8 cellular contexts compared by ENCODE assay signal in the genomic region with DNA sequence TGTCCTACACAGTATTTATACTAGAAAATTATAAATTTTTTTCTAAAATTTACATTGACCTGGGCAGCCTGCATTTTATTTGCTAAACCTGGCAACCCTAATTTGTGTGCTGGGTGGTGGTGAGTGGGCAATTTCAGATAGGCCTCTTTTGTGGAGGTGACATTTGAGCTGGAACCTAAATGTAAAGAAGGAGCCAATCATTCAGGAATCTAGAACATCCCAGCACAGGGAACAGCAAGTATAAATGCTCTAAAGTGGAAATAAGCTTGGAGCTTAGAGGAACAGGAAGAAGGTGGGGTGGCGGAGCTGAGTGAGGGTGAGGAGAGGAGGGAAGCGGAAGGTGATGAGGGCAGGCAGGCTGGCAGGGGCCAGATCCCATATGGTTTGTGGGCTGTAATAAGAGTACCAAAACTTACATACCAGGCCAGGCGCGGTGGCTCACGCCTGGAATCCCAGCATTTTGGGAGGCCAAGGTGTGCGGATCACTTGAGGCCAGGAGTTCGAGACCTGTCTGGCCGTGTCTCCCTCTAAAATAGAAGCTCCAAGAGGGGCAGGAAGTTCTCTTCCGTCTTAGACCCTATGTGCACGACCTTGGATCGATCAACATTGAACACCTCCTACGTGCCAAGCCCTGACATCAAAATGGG. TPM values are rescaled to one million over a fixed set of nuclear protein-coding genes. Genes with fewer than 3 reads are reported as not detected.
DNase-seq lines count a peak whose midpoint lies in the region; ATAC-seq and TF ChIP-seq lines count a peak whose summit lies in the region.

No MANE protein-coding gene starts in this region.

- TF ChIP-seq CTCF in GM12864 (IDR thresholded peaks at IDR 0.05; ENCODE audit: low read depth, low read length, missing control alignments) (no peak), HL-60 (IDR thresholded peaks at IDR 0.05; ENCODE audit: insufficient read depth, low read length) (no peak), heart right ventricle (IDR thresholded peaks at IDR 0.05) (no peak)

- no peaks in the 10 kb centered on the region for H3K27me3 Mint-ChIP-seq in activated T-cell treated with anti-CD3 and anti-CD28 coated beads, Interleukin-2, amount 50 U/mL, for 72 hours (ENCODE audit: low read depth)

- no peaks in the 10 kb centered on the region for H3K9me3 Mint-ChIP-seq in activated T-cell treated with anti-CD3 and anti-CD28 coated beads, Interleukin-2, amount 50 U/mL, for 72 hours

- intact Hi-C loops in heart right ventricle (cut with DNase I) = no loop called here

- peaks cover 0 to 32% (median 22%) of the 10 kb centered on the region in 9 donors for H3K4me1 ChIP-seq in heart right ventricle

- peak overlapping the region; percentile 97 for H3K27ac ChIP-seq in HL-60 (replicated peaks)
- peak overlapping the region; percentile 7 to 94 (median 90) for H3K27ac ChIP-seq in heart right ventricle

- peaks cover 37% of the 10 kb centered on the region for H3K4me1 Mint-ChIP-seq in activated T-cell treated with anti-CD3 and anti-CD28 coated beads, Interleukin-2, amount 50 U/mL, for 72 hours (ENCODE audit: low read depth)

- H3K27me3 ChIP-seq in HL-60 (ENCODE audit: insufficient read depth, poor library complexity, severe bottlenecking) (no peaks in the 10 kb centered on the region), heart right ventricle (no peaks in the 10 kb centered on the region)

- H3K9me3 ChIP-seq in heart right ventricle = no peaks in the 10 kb centered on the region

- H3K4me3 ChIP-seq in GM12864 (ENCODE audit: low read depth, low read length) = peak overlapping the region; percentile 96
- H3K4me3 ChIP-seq in HL-60 (replicated peaks; ENCODE audit: insufficient read depth, low read length) = peak overlapping the region; percentile 63
- peak overlapping the region; percentile 64 to 98 (median 92) for H3K4me3 ChIP-seq in heart right ventricle

- peak overlapping the region; percentile 95 for H3K27ac Mint-ChIP-seq in activated T-cell treated with anti-CD3 and anti-CD28 coated beads, Interleukin-2, amount 50 U/mL, for 72 hours

- H3K36me3 Mint-ChIP-seq in activated T-cell treated with anti-CD3 and anti-CD28 coated beads, Interleukin-2, amount 50 U/mL, for 72 hours (ENCODE audit: insufficient read depth in 2 of 2) = peaks cover 4 to 15% of the 10 kb centered on the region in 2 donors

- peak overlapping the region; percentile 97 to 99 for H3K4me3 Mint-ChIP-seq in activated T-cell treated with anti-CD3 and anti-CD28 coated beads, Interleukin-2, amount 50 U/mL, for 72 hours

- DNase-seq in GM12864 (ENCODE audit: low read depth) (no peak), HL-60 (ENCODE audit: low read depth in 1 of 2, low spot score in 1 of 2) (peak; percentile 75 to 79), heart right ventricle (peak; percentile 35 to 39), putamen (ENCODE audit: low spot score) (peak; percentile 37), SIG-M5 (lab: John Stamatoyannopoulos, UW) (no peak), NCI-H774 (lab: John Stamatoyannopoulos, UW) (no peak), NCI-H2196 (lab: John Stamatoyannopoulos, UW; ENCODE audit: unreplicated experiment) (no peak)
- DNase-seq in activated T-cell treated with anti-CD3 and anti-CD28 coated beads, Interleukin-2, amount 50 U/mL, for 72 hours = peak; percentile 18 to 39

- peaks cover 0 to 10% (median 0%) of the 10 kb centered on the region in 9 donors for H3K36me3 ChIP-seq in heart right ventricle

- 11% methylated on average over 12 of the region's 12 CpGs for WGBS in heart right ventricle, 2 donors

- ATAC-seq in activated T-cell treated with anti-CD3 and anti-CD28 coated beads, Interleukin-2, amount 50 U/mL, for 72 hours (replicated peaks in 1 of 2) = peak in 1 of 2 donors; percentile 13
- ATAC-seq in heart right ventricle = peak in 5 of 8 donors; percentile 7 to 28 (median 22)

RNA-seq across cellular contexts. Expression of a gene that starts 0.5 kb away (rescaled TPM):
- total RNA-seq in activated T-cell treated with anti-CD3 and anti-CD28 coated beads, Interleukin-2, amount 50 U/mL, for 72 hours = 10 to 100 TPM; 54.7 to 61.3 TPM
- total RNA-seq in heart right ventricle = 10 to 100 TPM; 27.8 to 47.6 (median 39.9) TPM
- polyA plus RNA-seq in heart right ventricle = 10 to 100 TPM; 16.2 to 37.6 TPM

Comparison
In these comparisons a context has a peak if more than half of its experiments do, and no peak if none do; other contexts are left out.
1. DNase-seq: peak in HL-60 (2 of 2), activated T-cell treated with anti-CD3 and anti-CD28 coated beads, Interleukin-2, amount 50 U/mL, for 72 hours (2 of 2), heart right ventricle (2 of 2) and putamen (single experiment); none in GM12864 (single experiment), SIG-M5 (single experiment), NCI-H774 (single experiment) and NCI-H2196 (single experiment).
2. Peak in every context shown above with its lines, with median percentiles within 50 percentile points of each other: H3K4me3 ChIP-seq.